22 cellular contexts compared by ENCODE assay signal in the genomic region with DNA sequence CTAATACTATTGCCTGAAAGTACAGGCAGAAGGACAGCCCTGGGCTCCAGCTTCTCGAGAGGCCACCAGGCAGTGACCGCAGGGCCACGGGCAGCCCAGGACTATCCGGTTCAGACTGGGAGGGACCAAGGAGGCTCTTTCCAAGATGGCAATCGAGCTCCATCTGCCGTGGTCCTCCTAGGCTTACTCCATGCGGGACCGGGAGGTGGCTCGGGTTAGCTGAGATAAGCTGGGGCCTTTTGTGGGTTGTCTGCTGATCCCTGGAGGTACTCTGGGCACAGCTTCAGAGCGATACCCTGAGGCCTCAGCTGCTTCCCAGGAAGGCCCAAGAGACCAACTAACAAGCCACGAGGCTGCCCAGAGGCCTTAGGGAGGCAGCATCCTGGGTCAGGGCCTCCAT. TPM values are rescaled to one million over a fixed set of nuclear protein-coding genes. Genes with fewer than 3 reads are reported as not detected.
DNase-seq lines count a peak whose midpoint lies in the region; ATAC-seq and TF ChIP-seq lines count a peak whose summit lies in the region.
"Had no signal": no experiment of that assay in that cellular context is flagged by ENCODE, and none has a peak within 500 bp of the region (broad histone marks: within the 10 kb centered on the region; RNA-seq: fewer than 3 reads in every experiment).

No MANE protein-coding gene starts in this region.

- H3K9me3 ChIP-seq in left ventricle myocardium inferior (replicated peaks): no peaks in the 10 kb centered on the region
- H3K9me3 ChIP-seq in skeletal muscle tissue (ENCODE audit: control insufficient read depth in 3 of 3, low read length in 3 of 3): no peaks in the 10 kb centered on the region
- H3K9me3 ChIP-seq: SJSA1 had no signal

- H3K27me3 ChIP-seq in left ventricle myocardium inferior (ENCODE audit: low read depth) (no peaks in the 10 kb centered on the region), skeletal muscle tissue (ENCODE audit: control insufficient read depth in 3 of 3, insufficient read depth in 3 of 3, low read length in 3 of 3) (no peaks in the 10 kb centered on the region)
- H3K27me3 ChIP-seq: SJSA1 had no signal

- POLR2A ChIA-PET in RWPE1 (lab: Yijun Ruan, JAX; ENCODE audit: low non-redundant PET): no interaction called here
- POLR2A ChIA-PET in GM10248 (lab: Yijun Ruan, JAX): no interaction called here

- no peak for TF ChIP-seq CTCF in left ventricle myocardium inferior (IDR thresholded peaks at IDR 0.05; ENCODE audit: borderline replicate concordance)
- no peak for TF ChIP-seq CTCF in RWPE1 (conservative IDR thresholded peaks at IDR 0.05; ENCODE audit: low read depth)
- no peak for TF ChIP-seq CTCF in GM10248 (IDR thresholded peaks at IDR 0.05; ENCODE audit: control extremely low read depth, extremely low read depth, low read depth, missing control alignments)

- no peak for ATAC-seq in left ventricle myocardium superior
- ATAC-seq in HG03095 (IDR thresholded peaks at IDR 0.05; ENCODE audit: unreplicated experiment): no peak
- ATAC-seq in GM18868 (IDR thresholded peaks at IDR 0.05; ENCODE audit: unreplicated experiment): no peak
- ATAC-seq: GM12878, HCT116 had no signal

- no peak overlapping the region for H3K9ac ChIP-seq in skeletal muscle tissue (ENCODE audit: low read depth in 1 of 3, low read length in 3 of 3)

- intact Hi-C loops in left ventricle myocardium inferior (cut with micrococcal nuclease) (no loop called here), left ventricle myocardium superior (cut with micrococcal nuclease) (no loop called here)

- H3K4me1 ChIP-seq in left ventricle myocardium inferior (peaks cover 56% of the 10 kb centered on the region), skeletal muscle tissue (ENCODE audit: control insufficient read depth in 3 of 3, insufficient read depth in 3 of 3, low read length in 3 of 3) (peaks cover 25 to 37% (median 28%) of the 10 kb centered on the region in 3 donors)
- H3K4me1 ChIP-seq: SJSA1 had no signal

- peaks cover 8% of the 10 kb centered on the region for H3K36me3 ChIP-seq in left ventricle myocardium inferior
- H3K36me3 ChIP-seq in skeletal muscle tissue (ENCODE audit: control insufficient read depth in 3 of 3, insufficient read depth in 3 of 3, low read length in 3 of 3): peaks cover 0 to 6% (median 6%) of the 10 kb centered on the region in 3 donors
- H3K36me3 ChIP-seq: SJSA1 had no signal

- CTCF ChIA-PET in RWPE1 (lab: Yijun Ruan, JAX): no interaction called here
- CTCF ChIA-PET in GM10248 (lab: Yijun Ruan, JAX): no interaction called here

- H3K27ac ChIP-seq in left ventricle myocardium inferior (replicated peaks): peak overlapping the region; percentile 83
- H3K27ac ChIP-seq in RWPE1: peak overlapping the region; percentile 22
- H3K27ac ChIP-seq in skeletal muscle tissue (ENCODE audit: low read depth, low read length): peak overlapping the region; percentile 23
- H3K27ac ChIP-seq: HL-60, SJSA1 had no signal

- DNase-seq in left ventricle myocardium inferior (no peak), left ventricle myocardium superior (no peak), RWPE1 (ENCODE audit: low spot score) (no peak), myocyte (ENCODE audit: low read depth) (peak; percentile 63), GM10248 (ENCODE audit: extremely low spot score) (no peak)
- DNase-seq: 8988T; ACHN; CD4-positive, alpha-beta T cell; DMS53; NCI-H1092; NCI-H1436; NCI-H187; NCI-H2107; NCI-H524; NCI-H774 had no signal

- H3K4me3 ChIP-seq in left ventricle myocardium inferior (no peak overlapping the region), skeletal muscle tissue (ENCODE audit: low read length in 3 of 3) (no peak overlapping the region)
- H3K4me3 ChIP-seq: GM12878, SJSA1 had no signal

RNA-seq across cellular contexts. Expression of a gene that starts 33.1 kb away (rescaled TPM):
- 23.0 TPM for total RNA-seq in left ventricle myocardium inferior
- 23.2 TPM for total RNA-seq in left ventricle myocardium superior
- total RNA-seq in myocyte: 13.6 and 21.6 TPM in 2 replicates
- polyA plus RNA-seq in myocyte (2012): 28.7 TPM
- 15.7 TPM for total RNA-seq in skeletal muscle tissue

RNA-seq across cellular contexts. Expression of a gene that starts 42.5 kb away (rescaled TPM):
- 89.7 TPM for total RNA-seq in left ventricle myocardium inferior
- total RNA-seq in left ventricle myocardium superior: 116 TPM
- total RNA-seq in myocyte: 30.3 and 43.4 TPM in 2 replicates
- polyA plus RNA-seq in myocyte (2012): 50.4 TPM
- 5.2 TPM for total RNA-seq in skeletal muscle tissue

RNA-seq across cellular contexts. Expression of a gene that starts 54.6 kb away (rescaled TPM):
- total RNA-seq in left ventricle myocardium inferior (2.2 TPM), left ventricle myocardium superior (2.1 TPM), myocyte (1.7 and 1.8 TPM in 2 replicates), skeletal muscle tissue (1.0 TPM)
- polyA plus RNA-seq in myocyte (2012): 2.7 TPM

Comparison
In these comparisons a context has a peak if more than half of its experiments do, and no peak if none do; other contexts are left out.
1. H3K27ac ChIP-seq: peak in every context shown above with its lines; median percentile 83 in left ventricle myocardium inferior; 23 in skeletal muscle tissue; 22 in RWPE1.